In the genomic region with DNA sequence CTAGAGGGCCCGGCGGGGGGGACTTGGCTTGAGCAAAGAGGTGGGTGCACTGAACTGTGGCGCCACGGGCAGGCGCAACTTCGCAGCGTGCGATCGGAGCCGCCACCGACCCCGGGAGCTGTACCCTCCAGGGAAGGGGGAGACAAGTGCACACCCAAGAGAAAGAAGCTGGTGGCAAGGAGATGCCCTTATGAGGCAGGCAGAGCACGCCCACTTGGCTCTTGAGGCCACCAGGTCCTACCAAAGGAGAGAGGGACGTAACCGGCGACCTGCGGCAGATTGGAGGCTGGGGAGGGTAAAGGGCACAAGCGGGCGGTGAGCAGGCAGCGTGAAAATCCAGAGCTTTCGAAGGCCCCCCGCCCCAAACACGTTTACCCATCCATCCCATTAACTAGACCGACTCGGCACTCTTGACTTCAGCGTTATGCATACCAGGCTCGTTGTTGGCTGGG, we compare ENCODE assay signal across 1 cellular context.
TF ChIP-seq lines count a peak whose summit lies in the region.

No MANE protein-coding gene starts in this region.

TF ChIP-seq in SK-N-SH treated with all-trans-retinoic acid at 6 μM for 48 hours, 23 proteins besides CTCF, POLR2A, EP300 and RAD21 (continued from another document):
- TF ChIP-seq, protein P1, sequence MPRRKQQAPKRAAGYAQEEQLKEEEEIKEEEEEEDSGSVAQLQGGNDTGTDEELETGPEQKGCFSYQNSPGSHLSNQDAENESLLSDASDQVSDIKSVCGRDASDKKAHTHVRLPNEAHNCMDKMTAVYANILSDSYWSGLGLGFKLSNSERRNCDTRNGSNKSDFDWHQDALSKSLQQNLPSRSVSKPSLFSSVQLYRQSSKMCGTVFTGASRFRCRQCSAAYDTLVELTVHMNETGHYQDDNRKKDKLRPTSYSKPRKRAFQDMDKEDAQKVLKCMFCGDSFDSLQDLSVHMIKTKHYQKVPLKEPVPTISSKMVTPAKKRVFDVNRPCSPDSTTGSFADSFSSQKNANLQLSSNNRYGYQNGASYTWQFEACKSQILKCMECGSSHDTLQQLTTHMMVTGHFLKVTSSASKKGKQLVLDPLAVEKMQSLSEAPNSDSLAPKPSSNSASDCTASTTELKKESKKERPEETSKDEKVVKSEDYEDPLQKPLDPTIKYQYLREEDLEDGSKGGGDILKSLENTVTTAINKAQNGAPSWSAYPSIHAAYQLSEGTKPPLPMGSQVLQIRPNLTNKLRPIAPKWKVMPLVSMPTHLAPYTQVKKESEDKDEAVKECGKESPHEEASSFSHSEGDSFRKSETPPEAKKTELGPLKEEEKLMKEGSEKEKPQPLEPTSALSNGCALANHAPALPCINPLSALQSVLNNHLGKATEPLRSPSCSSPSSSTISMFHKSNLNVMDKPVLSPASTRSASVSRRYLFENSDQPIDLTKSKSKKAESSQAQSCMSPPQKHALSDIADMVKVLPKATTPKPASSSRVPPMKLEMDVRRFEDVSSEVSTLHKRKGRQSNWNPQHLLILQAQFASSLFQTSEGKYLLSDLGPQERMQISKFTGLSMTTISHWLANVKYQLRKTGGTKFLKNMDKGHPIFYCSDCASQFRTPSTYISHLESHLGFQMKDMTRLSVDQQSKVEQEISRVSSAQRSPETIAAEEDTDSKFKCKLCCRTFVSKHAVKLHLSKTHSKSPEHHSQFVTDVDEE (CRISPR knock-in tag; IDR thresholded peaks at IDR 0.05) = no peak
- no peak for TF ChIP-seq PPARA (CRISPR knock-in tag; IDR thresholded peaks at IDR 0.05; ENCODE audit: borderline replicate concordance)
- TF ChIP-seq, protein P2, sequence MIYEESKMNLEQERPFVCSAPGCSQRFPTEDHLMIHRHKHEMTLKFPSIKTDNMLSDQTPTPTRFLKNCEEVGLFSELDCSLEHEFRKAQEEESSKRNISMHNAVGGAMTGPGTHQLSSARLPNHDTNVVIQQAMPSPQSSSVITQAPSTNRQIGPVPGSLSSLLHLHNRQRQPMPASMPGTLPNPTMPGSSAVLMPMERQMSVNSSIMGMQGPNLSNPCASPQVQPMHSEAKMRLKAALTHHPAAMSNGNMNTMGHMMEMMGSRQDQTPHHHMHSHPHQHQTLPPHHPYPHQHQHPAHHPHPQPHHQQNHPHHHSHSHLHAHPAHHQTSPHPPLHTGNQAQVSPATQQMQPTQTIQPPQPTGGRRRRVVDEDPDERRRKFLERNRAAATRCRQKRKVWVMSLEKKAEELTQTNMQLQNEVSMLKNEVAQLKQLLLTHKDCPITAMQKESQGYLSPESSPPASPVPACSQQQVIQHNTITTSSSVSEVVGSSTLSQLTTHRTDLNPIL (CRISPR knock-in tag; IDR thresholded peaks at IDR 0.05; ENCODE audit: low read depth) = no peak
- TF ChIP-seq TCF4 (CRISPR knock-in tag; IDR thresholded peaks at IDR 0.05; ENCODE audit: borderline replicate concordance) = no peak
- TF ChIP-seq ISL1 (CRISPR knock-in tag; IDR thresholded peaks at IDR 0.05) = no peak
- no peak for TF ChIP-seq ZFP30 (CRISPR knock-in tag; IDR thresholded peaks at IDR 0.05)
- TF ChIP-seq GLIS3 (CRISPR knock-in tag; IDR thresholded peaks at IDR 0.05) = no peak
- TF ChIP-seq ZC3H10 (CRISPR knock-in tag; IDR thresholded peaks at IDR 0.05) = no peak
- no peak for TF ChIP-seq ZNF565 (CRISPR knock-in tag; conservative IDR thresholded peaks at IDR 0.05; ENCODE audit: low read depth)
- TF ChIP-seq ESRRG (CRISPR knock-in tag; IDR thresholded peaks at IDR 0.05) = no peak
